Comparison of ENCODE assay signal across 8 cellular contexts in genomic region chr9:20941177-20941690, GRCh38.
DNase-seq lines count a peak whose midpoint lies in the region; ATAC-seq lines count a peak whose summit lies in the region.

No MANE protein-coding gene starts in this region.

- CTCF ChIA-PET in CD4-positive, alpha-beta memory T cell (lab: Charles Lee; ENCODE audit: partially characterized antibody) = interaction anchor here (0.7 to 7.2 kb wide), 54 partner anchors 8 to 1477 kb away, joined by 3 to 97 read pairs (median 4); partner anchors contain the start of gene MLLT3

- no peaks in the 10 kb centered on the region for H3K4me1 ChIP-seq in CD4-positive, alpha-beta memory T cell (ENCODE audit: insufficient read depth, low read length)

- POLR2A ChIA-PET in CD4-positive, alpha-beta memory T cell (lab: Charles Lee; ENCODE audit: partially characterized antibody) = interaction anchor here (0.8 to 1.1 kb wide), 2 partner anchors 319 to 1015 kb away, joined by 3 to 5 read pairs; partner anchors contain the start of gene MLLT3

- no peaks in the 10 kb centered on the region for H3K9me3 ChIP-seq in CD4-positive, alpha-beta memory T cell (ENCODE audit: control insufficient read depth in 1 of 2, low read length in 2 of 2)

- H3K27me3 Mint-ChIP-seq in CD4-positive, alpha-beta memory T cell = no peaks in the 10 kb centered on the region
- no peaks in the 10 kb centered on the region for H3K27me3 Mint-ChIP-seq in activated CD4-positive, alpha-beta T cell treated with anti-CD3 and anti-CD28 coated beads, Interleukin-2, amount 10 ng/mL, durations not matched to agents 24 days and 14 days

- no peaks in the 10 kb centered on the region for H3K36me3 ChIP-seq in CD4-positive, alpha-beta memory T cell (ENCODE audit: insufficient read depth, low read length)

- ATAC-seq in GM19372 (IDR thresholded peaks at IDR 0.05; ENCODE audit: low read depth, unreplicated experiment) (peak; percentile 99), HG03432 (IDR thresholded peaks at IDR 0.05; ENCODE audit: unreplicated experiment) (peak; percentile 97)

- H3K27ac Mint-ChIP-seq in CD4-positive, alpha-beta memory T cell = peak overlapping the region in 1 of 7 donors; percentile 77
- no peak overlapping the region for H3K27ac Mint-ChIP-seq in activated CD4-positive, alpha-beta T cell treated with anti-CD3 and anti-CD28 coated beads, Interleukin-2, amount 10 ng/mL, durations not matched to agents 24 days and 14 days

- H3K36me3 Mint-ChIP-seq in CD4-positive, alpha-beta memory T cell = peaks cover 7% of the 10 kb centered on the region in 2 donors
- H3K36me3 Mint-ChIP-seq in activated CD4-positive, alpha-beta T cell treated with anti-CD3 and anti-CD28 coated beads, Interleukin-2, amount 10 ng/mL, durations not matched to agents 24 days and 14 days (ENCODE audit: low read depth) = peaks cover 6% of the 10 kb centered on the region

- no peaks in the 10 kb centered on the region for H3K27me3 ChIP-seq in CD4-positive, alpha-beta memory T cell (ENCODE audit: insufficient read depth, low read length)

- intact Hi-C loops in CD4-positive, alpha-beta memory T cell (cut with micrococcal nuclease) = loop anchor here (1.0 to 10.0 kb wide), 12 partner anchors 91 to 1476 kb away; partner anchors contain the start of gene HACD4
- intact Hi-C loops in activated CD4-positive, alpha-beta T cell treated with anti-CD3 and anti-CD28 coated beads, Interleukin-2, amount 10 ng/mL, durations not matched to agents 24 days and 14 days (cut with micrococcal nuclease) = loop anchor here (1.0 to 5.0 kb wide), 6 partner anchors 170 to 1449 kb away; no protein-coding TSS in a partner anchor

- peak; percentile 56 to 67 (median 61) for DNase-seq in CD4-positive, alpha-beta memory T cell
- peak; percentile 84 for DNase-seq in NCI-H345 treated with DMSO at 0.1 percent for 48 hours (lab: John Stamatoyannopoulos, UW; ENCODE audit: unreplicated experiment)
- peak; percentile 88 for DNase-seq in activated CD4-positive, alpha-beta T cell treated with anti-CD3 and anti-CD28 coated beads, Interleukin-2, amount 10 ng/mL, durations not matched to agents 24 days and 14 days
- DNase-seq in dermis microvascular lymphatic vessel endothelial cell (ENCODE audit: low read depth in 2 of 2) = peak; percentile 66 to 78
- peak; percentile 84 for DNase-seq in medulla oblongata (ENCODE audit: extremely low spot score)
- DNase-seq in stimulated activated CD8-positive, alpha-beta memory T cell treated with anti-CD3 and anti-CD28 coated beads, Interleukin-4, amount 100 ng/mL, for 48 hours = peak; percentile 52

- H3K4me3 ChIP-seq in CD4-positive, alpha-beta memory T cell (ENCODE audit: low read length in 2 of 2) = no peak overlapping the region

- H3K9me3 Mint-ChIP-seq in CD4-positive, alpha-beta memory T cell = no peaks in the 10 kb centered on the region
- no peaks in the 10 kb centered on the region for H3K9me3 Mint-ChIP-seq in activated CD4-positive, alpha-beta T cell treated with anti-CD3 and anti-CD28 coated beads, Interleukin-2, amount 10 ng/mL, durations not matched to agents 24 days and 14 days

- no peak overlapping the region for H3K4me3 Mint-ChIP-seq in CD4-positive, alpha-beta memory T cell
- H3K4me3 Mint-ChIP-seq in activated CD4-positive, alpha-beta T cell treated with anti-CD3 and anti-CD28 coated beads, Interleukin-2, amount 10 ng/mL, durations not matched to agents 24 days and 14 days = no peak overlapping the region

- H3K27ac ChIP-seq in CD4-positive, alpha-beta memory T cell (ENCODE audit: low read depth, low read length) = no peak overlapping the region

- H3K4me1 Mint-ChIP-seq in CD4-positive, alpha-beta memory T cell = peaks cover 0 to 5% (median 3%) of the 10 kb centered on the region in 4 donors
- H3K4me1 Mint-ChIP-seq in activated CD4-positive, alpha-beta T cell treated with anti-CD3 and anti-CD28 coated beads, Interleukin-2, amount 10 ng/mL, durations not matched to agents 24 days and 14 days = peaks cover 3% of the 10 kb centered on the region
